11 cellular contexts compared by ENCODE assay signal in genomic region chr7:43872401-43873165, GRCh38. TPM values are rescaled to one million over a fixed set of nuclear protein-coding genes. Genes with fewer than 3 reads are reported as not detected.
A peak's percentile ranks its signal among the peaks of the same experiment; 100 is the strongest.
DNase-seq lines count a peak whose midpoint lies in the region; ATAC-seq, FAIRE-seq and TF ChIP-seq lines count a peak whose summit lies in the region.
"Had no signal": no experiment of that assay in that cellular context is flagged by ENCODE, and none has a peak within 500 bp of the region (broad histone marks: within the 10 kb centered on the region; RNA-seq: fewer than 3 reads in every experiment).

No MANE protein-coding gene starts in this region.

- peaks cover 19% of the 10 kb centered on the region for H3K4me1 Mint-ChIP-seq in astrocyte (ENCODE audit: low read depth, unreplicated experiment)

- H3K79me2 ChIP-seq in astrocyte (ENCODE audit: insufficient read depth, low read length) = peaks cover 17% of the 10 kb centered on the region
- H3K79me2 ChIP-seq in smooth muscle cell (ENCODE audit: low read depth) = peaks cover 3% of the 10 kb centered on the region

- H3K27me3 Mint-ChIP-seq in astrocyte (ENCODE audit: low read depth, unreplicated experiment) = no peaks in the 10 kb centered on the region
- H3K27me3 Mint-ChIP-seq: central memory CD8-positive, alpha-beta T cell had no signal

- H3K4me3 ChIP-seq in astrocyte (ENCODE audit: insufficient read depth, low read depth, low read length) (peak overlapping the region; percentile 12), smooth muscle cell (no peak overlapping the region)

- H3K9me3 ChIP-seq in astrocyte (ENCODE audit: insufficient read depth, low read depth, low read length) (no peaks in the 10 kb centered on the region), smooth muscle cell (replicated peaks; ENCODE audit: low read depth) (no peaks in the 10 kb centered on the region)

- H3F3A ChIP-seq in smooth muscle cell (ENCODE audit: low read depth) = no peaks in the 10 kb centered on the region

- WGBS in smooth muscle cell (ENCODE audit: low lambda C conversion rate) = 28% methylated on average over 7 of the region's 7 CpGs

- H3K4me3 Mint-ChIP-seq in astrocyte (ENCODE audit: unreplicated experiment) = no peak overlapping the region
- H3K4me3 Mint-ChIP-seq: central memory CD8-positive, alpha-beta T cell had no signal

- H3K27ac ChIP-seq in astrocyte (ENCODE audit: low read depth, low read length) = peak overlapping the region; percentile 86
- peak overlapping the region; percentile 92 for H3K27ac ChIP-seq in smooth muscle cell (ENCODE audit: low read depth)

- H2AFZ ChIP-seq in astrocyte (ENCODE audit: low read depth, low read length) (no peak overlapping the region), smooth muscle cell (ENCODE audit: low read depth) (no peak overlapping the region)

- FAIRE-seq in astrocyte (lab: Jason Lieb, UNC) = no peak
- FAIRE-seq: HepG2 had no signal

- no peak for TF ChIP-seq CTCF in astrocyte (IDR thresholded peaks at IDR 0.05; ENCODE audit: insufficient read depth, low read depth, low read length)
- TF ChIP-seq CTCF in smooth muscle cell (IDR thresholded peaks at IDR 0.05; ENCODE audit: borderline replicate concordance, insufficient read depth, poor library complexity, severe bottlenecking) = no peak

- H3K4me2 ChIP-seq in astrocyte (ENCODE audit: low read length) (peak overlapping the region; percentile 71), smooth muscle cell (peak overlapping the region; percentile 67)

- peaks cover 35% of the 10 kb centered on the region for H3K4me1 ChIP-seq in astrocyte (ENCODE audit: insufficient read depth, low read length)
- peaks cover 13% of the 10 kb centered on the region for H3K4me1 ChIP-seq in smooth muscle cell (ENCODE audit: low read depth)

- ATAC-seq in left cardiac atrium = peak; percentile 24 to 61
- ATAC-seq in GM19395 (IDR thresholded peaks at IDR 0.05; ENCODE audit: unreplicated experiment) = no peak
- no peak for ATAC-seq in HG03135 (IDR thresholded peaks at IDR 0.05; ENCODE audit: unreplicated experiment)
- ATAC-seq: HepG2 had no signal

- no peaks in the 10 kb centered on the region for H3K27me3 ChIP-seq in astrocyte (ENCODE audit: insufficient read depth, low read length)
- H3K27me3 ChIP-seq in smooth muscle cell (ENCODE audit: low read depth) = no peaks in the 10 kb centered on the region

- H3K36me3 Mint-ChIP-seq in astrocyte (ENCODE audit: low read depth, unreplicated experiment) = peaks cover 24% of the 10 kb centered on the region

- no peak overlapping the region for H3K27ac Mint-ChIP-seq in astrocyte (ENCODE audit: unreplicated experiment)
- H3K27ac Mint-ChIP-seq: T-helper 1 cell treated with Interleukin-12 subunit alpha and Interleukin-12 subunit beta and Interleukin-4 antibody, amounts not matched to agents 30 μg/mL and 1 μg/mL, for 36 hours had no signal

- H3K36me3 ChIP-seq in astrocyte (ENCODE audit: insufficient read depth, low read length) = peaks cover 8% of the 10 kb centered on the region
- H3K36me3 ChIP-seq in smooth muscle cell (ENCODE audit: low read depth) = no peaks in the 10 kb centered on the region

- peaks cover 2% of the 10 kb centered on the region for H3K9me3 Mint-ChIP-seq in astrocyte (ENCODE audit: unreplicated experiment)
- H3K9me3 Mint-ChIP-seq: central memory CD8-positive, alpha-beta T cell; T-helper 1 cell treated with Interleukin-12 subunit alpha and Interleukin-12 subunit beta and Interleukin-4 antibody, amounts not matched to agents 30 μg/mL and 1 μg/mL, for 36 hours had no signal

- intact Hi-C loops in left cardiac atrium (cut with DNase I) = no loop called here

- peak overlapping the region; percentile 71 for H3K9ac ChIP-seq in astrocyte (ENCODE audit: low read length)
- H3K9ac ChIP-seq in smooth muscle cell (ENCODE audit: low read depth) = peak overlapping the region; percentile 70

- DNase-seq in H4 (ENCODE audit: low spot score) (peak; percentile 89), astrocyte (ENCODE audit: low read depth) (peak; percentile 85), left cardiac atrium (peak; percentile 59), smooth muscle cell (lab: John Stamatoyannopoulos, UW; ENCODE audit: unreplicated experiment) (no peak)
- DNase-seq in stimulated activated CD4-positive, alpha-beta T cell treated with anti-CD3 and anti-CD28 coated beads, Interleukin-4, amount 100 ng/mL, for 1 hour = no peak
- no peak for DNase-seq in stimulated activated CD4-positive, alpha-beta T cell treated with anti-CD3 and anti-CD28 coated beads, Interleukin-15, amount 100 ng/mL, for 24 hours

- no peaks in the 10 kb centered on the region for H4K20me1 ChIP-seq in astrocyte (ENCODE audit: insufficient read depth, low read length)
- no peaks in the 10 kb centered on the region for H4K20me1 ChIP-seq in smooth muscle cell (ENCODE audit: low read depth)

RNA-seq across cellular contexts. Expression of gene MRPS24, which starts 3.3 kb away (rescaled TPM):
- 308 and 368 TPM in 2 replicates for total RNA-seq in H4 (2014; rRNA removed; shearing (Covaris generic))
- total RNA-seq in astrocyte (93.9 and 95.0 TPM in 2 replicates), left cardiac atrium (100 to 1,000 TPM; 125 to 139 TPM), smooth muscle cell (84.1 and 87.7 TPM in 2 replicates)
- 164 and 183 TPM in 2 replicates for polyA plus RNA-seq in smooth muscle cell

RNA-seq across cellular contexts. Expression of gene URGCP, which starts 33.8 kb away (rescaled TPM):
- 32.1 and 40.9 TPM in 2 replicates for total RNA-seq in H4 (2014; rRNA removed; shearing (Covaris generic))
- total RNA-seq in astrocyte (23.0 and 24.0 TPM in 2 replicates), left cardiac atrium (10 to 100 TPM; 27.8 to 37.4 TPM), smooth muscle cell (24.8 and 34.4 TPM in 2 replicates)
- 20.4 and 23.8 TPM in 2 replicates for polyA plus RNA-seq in smooth muscle cell

RNA-seq across cellular contexts. Expression of gene UBE2D4, which starts 53.7 kb away (rescaled TPM):
- total RNA-seq in H4 (2014; rRNA removed; shearing (Covaris generic)) = 34.0 and 35.7 TPM in 2 replicates
- total RNA-seq in astrocyte = 13.9 and 14.0 TPM in 2 replicates
- 10 to 100 TPM; 38.8 to 40.7 TPM for total RNA-seq in left cardiac atrium
- 5.6 and 8.6 TPM in 2 replicates for total RNA-seq in smooth muscle cell
- polyA plus RNA-seq in smooth muscle cell = 4.6 and 9.5 TPM in 2 replicates

Comparison
In these comparisons a context has a peak if more than half of its experiments do, and no peak if none do; other contexts are left out.
1. DNase-seq: peak in H4 (single experiment), astrocyte (single experiment) and left cardiac atrium (single experiment); none in smooth muscle cell (single experiment), stimulated activated CD4-positive, alpha-beta T cell treated with anti-CD3 and anti-CD28 coated beads, Interleukin-4, amount 100 ng/mL, for 1 hour (single experiment) and stimulated activated CD4-positive, alpha-beta T cell treated with anti-CD3 and anti-CD28 coated beads, Interleukin-15, amount 100 ng/mL, for 24 hours (single experiment).
2. ATAC-seq: peak in left cardiac atrium (2 of 2); none in GM19395 (single experiment) and HG03135 (single experiment).